2 cellular contexts compared by ENCODE assay signal in genomic region chr17:61260061-61260797, GRCh38.
TF ChIP-seq lines count a peak whose summit lies in the region.

No MANE protein-coding gene starts in this region.

TF ChIP-seq in SK-N-SH treated with all-trans-retinoic acid at 6 μM for 48 hours, 23 proteins besides CTCF, POLR2A, EP300 and RAD21 (continued from another document):
- TF ChIP-seq CSRNP3 (CRISPR knock-in tag; IDR thresholded peaks at IDR 0.05) (no peak), GLIS3 (CRISPR knock-in tag; IDR thresholded peaks at IDR 0.05) (no peak), ZFP30 (CRISPR knock-in tag; IDR thresholded peaks at IDR 0.05) (no peak), ZC3H10 (CRISPR knock-in tag; IDR thresholded peaks at IDR 0.05) (no peak), CREB5 (CRISPR knock-in tag; IDR thresholded peaks at IDR 0.05; ENCODE audit: low read depth) (no peak), SNAI2 (CRISPR knock-in tag; IDR thresholded peaks at IDR 0.05) (no peak)

TF ChIP-seq in SK-N-SH, 30 proteins besides CTCF, POLR2A, EP300 and RAD21 (continued from another document):
- TF ChIP-seq REST (IDR thresholded peaks at IDR 0.05; ENCODE audit: low read depth, low read length): no peak
- TF ChIP-seq USF1 (IDR thresholded peaks at IDR 0.05; ENCODE audit: borderline replicate concordance, low read depth): no peak
